Comparison of ENCODE assay signal across 8 cellular contexts in genomic region chr2:128090575-128090908, GRCh38. TPM values are rescaled to one million over a fixed set of nuclear protein-coding genes. Genes with fewer than 3 reads are reported as not detected.
DNase-seq lines count a peak whose midpoint lies in the region; ATAC-seq, FAIRE-seq and TF ChIP-seq lines count a peak whose summit lies in the region.

No MANE protein-coding gene starts in this region.

- no peaks in the 10 kb centered on the region; a peak in 1 of 5 replicates for H3K27me3 ChIP-seq in HepG2 (ENCODE audit: control insufficient read depth in 1 of 2, insufficient read depth in 2 of 2, low read length in 2 of 2)

- H3K4me3 ChIP-seq in HepG2 (replicated peaks in 1 of 3; ENCODE audit: insufficient read depth in 1 of 3, low read depth in 2 of 3, low read length in 3 of 3): peak overlapping the region; percentile 92 to 96 (median 93)

- peak overlapping the region; percentile 92 to 99 for H3K4me3 Mint-ChIP-seq in activated T-cell treated with anti-CD3 and anti-CD28 coated beads, Interleukin-2, amount 50 U/mL, for 72 hours
- peak overlapping the region; percentile 90 for H3K4me3 Mint-ChIP-seq in activated naive CD8-positive, alpha-beta T cell treated with anti-CD3 and anti-CD28 coated beads, Interleukin-2, amount 10 ng/mL, durations not matched to agents 7 days and 5 days
- peak overlapping the region; percentile 97 for H3K4me3 Mint-ChIP-seq in type B pancreatic cell

- H3K9me3 ChIP-seq in HepG2 (ENCODE audit: low read length): no peaks in the 10 kb centered on the region

- no peak for TF ChIP-seq RAD21 in HepG2 (CRISPR knock-in tag; IDR thresholded peaks at IDR 0.05)

- no peak for DNase-seq in activated T-cell treated with anti-CD3 and anti-CD28 coated beads, Interleukin-2, amount 50 U/mL, for 72 hours
- DNase-seq in activated T-cell treated with anti-CD3 and anti-CD28 coated beads, Interleukin-2, amount 50 U/mL, for 48 hours: no peak
- no peak for DNase-seq in activated naive CD8-positive, alpha-beta T cell treated with anti-CD3 and anti-CD28 coated beads, Interleukin-2, amount 10 ng/mL, durations not matched to agents 7 days and 5 days
- no peak for DNase-seq in HepG2 (ENCODE audit: low spot score)
- no peak for DNase-seq in type B pancreatic cell (ENCODE audit: extremely low spot score, unreplicated experiment)
- no peak for DNase-seq in GM12891 (ENCODE audit: insufficient read length, low spot score)
- no peak for DNase-seq in middle frontal gyrus (ENCODE audit: extremely low spot score, low spot score)

- H3K36me3 Mint-ChIP-seq in activated T-cell treated with anti-CD3 and anti-CD28 coated beads, Interleukin-2, amount 50 U/mL, for 72 hours (ENCODE audit: insufficient read depth in 2 of 2): peaks cover 0 to 4% of the 10 kb centered on the region in 2 donors
- H3K36me3 Mint-ChIP-seq in activated naive CD8-positive, alpha-beta T cell treated with anti-CD3 and anti-CD28 coated beads, Interleukin-2, amount 10 ng/mL, durations not matched to agents 7 days and 5 days: peaks cover 5% of the 10 kb centered on the region
- H3K36me3 Mint-ChIP-seq in type B pancreatic cell: no peaks in the 10 kb centered on the region

- H2AFZ ChIP-seq in HepG2 (ENCODE audit: low read length): peak overlapping the region; percentile 73

- H3K4me1 ChIP-seq in HepG2 (ENCODE audit: insufficient read depth, low read length): peaks cover 51% of the 10 kb centered on the region

- peaks cover 40% of the 10 kb centered on the region for H3K4me1 Mint-ChIP-seq in activated T-cell treated with anti-CD3 and anti-CD28 coated beads, Interleukin-2, amount 50 U/mL, for 72 hours (ENCODE audit: low read depth)
- H3K4me1 Mint-ChIP-seq in activated naive CD8-positive, alpha-beta T cell treated with anti-CD3 and anti-CD28 coated beads, Interleukin-2, amount 10 ng/mL, durations not matched to agents 7 days and 5 days: peaks cover 32% of the 10 kb centered on the region
- H3K4me1 Mint-ChIP-seq in type B pancreatic cell (ENCODE audit: unreplicated experiment): peaks cover 17% of the 10 kb centered on the region

- peaks cover 3 to 9% of the 10 kb centered on the region in 2 experiments; a peak in 3 of 5 replicates for H3K36me3 ChIP-seq in HepG2 (replicated peaks in 1 of 2; ENCODE audit: control insufficient read depth in 1 of 2, insufficient read depth in 2 of 2, low read length in 2 of 2)

- FAIRE-seq in HepG2 (lab: Jason Lieb, UNC) (no peak), GM12891 (lab: Jason Lieb, UNC) (no peak)

- under 1% methylated on average over 4 of the region's 4 CpGs for WGBS in HepG2 (ENCODE audit: low lambda C conversion rate)

- no peaks in the 10 kb centered on the region for H4K20me1 ChIP-seq in HepG2 (ENCODE audit: insufficient read depth, low read length)

- H3K79me2 ChIP-seq in HepG2 (ENCODE audit: insufficient read depth, low read length): peaks cover 42% of the 10 kb centered on the region

- BruUV-seq in HepG2 (replicated peaks; lab: Mats Ljungman, UMichigan): TSS peak; percentile 97

- no peak for TF ChIP-seq EP300 in HepG2 (IDR thresholded peaks at IDR 0.05; ENCODE audit: low read depth in 2 of 2, low read length in 2 of 2)
- TF ChIP-seq EP300 in HepG2 (CRISPR knock-in tag; IDR thresholded peaks at IDR 0.05; ENCODE audit: borderline replicate concordance): no peak

- H3K9ac ChIP-seq in HepG2 (ENCODE audit: insufficient read depth, low read depth, low read length): peak overlapping the region; percentile 92

- CTCF ChIA-PET in HepG2 (lab: Yijun Ruan, JAX; ENCODE audit: low intra/inter-chr PET ratio, low total read pairs): no interaction called here

- intact Hi-C loops in HepG2 (cut with micrococcal nuclease; ENCODE audit: unreplicated experiment): loop anchor here (2.0 to 5.0 kb wide), 2 partner anchors 78 to 142 kb away; no protein-coding TSS in a partner anchor

- no peak for ATAC-seq in activated T-cell treated with anti-CD3 and anti-CD28 coated beads, Interleukin-2, amount 50 U/mL, for 72 hours (replicated peaks in 1 of 2)
- ATAC-seq in activated naive CD8-positive, alpha-beta T cell treated with anti-CD3 and anti-CD28 coated beads, Interleukin-2, amount 10 ng/mL, durations not matched to agents 7 days and 5 days (ENCODE audit: low read depth): no peak
- ATAC-seq in HepG2 (no peak), HG03045 (IDR thresholded peaks at IDR 0.05; ENCODE audit: unreplicated experiment) (no peak)

- H3K27ac Mint-ChIP-seq in activated T-cell treated with anti-CD3 and anti-CD28 coated beads, Interleukin-2, amount 50 U/mL, for 72 hours: peak overlapping the region; percentile 96
- peak overlapping the region; percentile 94 for H3K27ac Mint-ChIP-seq in activated naive CD8-positive, alpha-beta T cell treated with anti-CD3 and anti-CD28 coated beads, Interleukin-2, amount 10 ng/mL, durations not matched to agents 7 days and 5 days
- H3K27ac Mint-ChIP-seq in type B pancreatic cell: peak overlapping the region; percentile 96

- POLR2A ChIA-PET in activated naive CD8-positive, alpha-beta T cell treated with anti-CD3 and anti-CD28 coated beads, Interleukin-2, amount 10 ng/mL, durations not matched to agents 7 days and 5 days (lab: Charles Lee): interaction anchor here (0.6 to 3.3 kb wide), 16 partner anchors 8 to 527 kb away, joined by 3 to 53 read pairs (median 4); partner anchors contain the start of genes POLR2D, SAP130, SFT2D3 and WDR33
- POLR2A ChIA-PET in HepG2 (lab: Yijun Ruan, JAX): interaction anchor here (0.7 to 1.7 kb wide), 17 partner anchors 9 to 564 kb away, joined by 3 to 13 read pairs (median 3); partner anchors contain the start of gene SAP130

- H3K9me3 Mint-ChIP-seq in activated T-cell treated with anti-CD3 and anti-CD28 coated beads, Interleukin-2, amount 50 U/mL, for 72 hours: no peaks in the 10 kb centered on the region
- no peaks in the 10 kb centered on the region for H3K9me3 Mint-ChIP-seq in activated naive CD8-positive, alpha-beta T cell treated with anti-CD3 and anti-CD28 coated beads, Interleukin-2, amount 10 ng/mL, durations not matched to agents 7 days and 5 days
- no peaks in the 10 kb centered on the region for H3K9me3 Mint-ChIP-seq in type B pancreatic cell

- H3K27me3 Mint-ChIP-seq in activated T-cell treated with anti-CD3 and anti-CD28 coated beads, Interleukin-2, amount 50 U/mL, for 72 hours (ENCODE audit: low read depth): no peaks in the 10 kb centered on the region
- H3K27me3 Mint-ChIP-seq in activated naive CD8-positive, alpha-beta T cell treated with anti-CD3 and anti-CD28 coated beads, Interleukin-2, amount 10 ng/mL, durations not matched to agents 7 days and 5 days: no peaks in the 10 kb centered on the region
- H3K27me3 Mint-ChIP-seq in type B pancreatic cell: no peaks in the 10 kb centered on the region

- in situ Hi-C loops in HepG2 (cut with HindIII; ENCODE audit: extremely low pct_ligation_motif_present, low pct_unique_long_range_greater_than_20kb): no loop called here

- TF ChIP-seq CTCF in HepG2 (CRISPR knock-in tag; IDR thresholded peaks at IDR 0.05) (no peak), type B pancreatic cell (conservative IDR thresholded peaks at IDR 0.05) (no peak)

- peak overlapping the region; percentile 78 for H3K27ac ChIP-seq in HepG2 (ENCODE audit: extremely low read length, insufficient read depth, low read length)

- TF ChIP-seq POLR2A in HepG2 (IDR thresholded peaks at IDR 0.05; ENCODE audit: insufficient read depth in 1 of 2, low read depth in 2 of 2, low read length in 2 of 2) (no peak), GM12891 (IDR thresholded peaks at IDR 0.05; ENCODE audit: low read depth, low read length) (no peak)

- H3K4me2 ChIP-seq in HepG2 (ENCODE audit: low read depth, low read length): peak overlapping the region; percentile 89

TF ChIP-seq in HepG2, 621 proteins besides CTCF, POLR2A, EP300 and RAD21 (continues in another document):
- 0 out of 2 replicates have a peak, but pooled peaks have one; percentile 15 for TF ChIP-seq KLF15 (CRISPR knock-in tag; IDR thresholded peaks at IDR 0.05; ENCODE audit: borderline replicate concordance)

TF ChIP-seq in GM12891, 5 proteins besides CTCF, POLR2A, EP300 and RAD21:
- TF ChIP-seq POLR2AphosphoS5 (IDR thresholded peaks at IDR 0.05; ENCODE audit: low read depth, low read length): no peak
- no peak for TF ChIP-seq TAF1 (IDR thresholded peaks at IDR 0.05; ENCODE audit: low read depth, low read length)
- no peak for TF ChIP-seq POU2F2 (IDR thresholded peaks at IDR 0.05; ENCODE audit: low read depth, low read length)
- TF ChIP-seq PAX5 (IDR thresholded peaks at IDR 0.05; ENCODE audit: insufficient read depth, low read length, severe bottlenecking): no peak
- TF ChIP-seq SPI1 (IDR thresholded peaks at IDR 0.05; ENCODE audit: low read depth, low read length): no peak

RNA-seq across cellular contexts. Expression of gene UGGT1, which starts 0.5 kb away (rescaled TPM):
- total RNA-seq in activated T-cell treated with anti-CD3 and anti-CD28 coated beads, Interleukin-2, amount 50 U/mL, for 72 hours: 10 to 100 TPM; 48.6 to 54.3 TPM
- total RNA-seq in activated naive CD8-positive, alpha-beta T cell treated with anti-CD3 and anti-CD28 coated beads, Interleukin-2, amount 10 ng/mL, durations not matched to agents 7 days and 5 days: 10 to 100 TPM; 55.4 to 56.5 TPM
- total RNA-seq in HepG2 (2016; rRNA removed; fragmentation: Illumina TruSeq; extraction: Trizol) (56.4 and 83.2 TPM in 2 replicates), type B pancreatic cell (ENCODE audit: low replicate concordance) (43.8 and 51.1 TPM in 2 replicates)
- 10.2 and 10.6 TPM in 2 replicates for total RNA-seq in HepG2 (2016; cell fraction: cytosol; rRNA removed; fragmentation: Illumina TruSeq; extraction: Trizol; ENCODE audit: low read depth)
- 53.9 and 81.0 TPM in 2 replicates for total RNA-seq in HepG2 (2016; cell fraction: insoluble cytoplasmic fraction; rRNA removed; fragmentation: Illumina TruSeq; extraction: Trizol)
- total RNA-seq in HepG2 (2016; cell fraction: membrane; rRNA removed; fragmentation: Illumina TruSeq; extraction: Trizol): 15.1 and 16.2 TPM in 2 replicates
- total RNA-seq in HepG2 (2016; cell fraction: nucleus; rRNA removed; fragmentation: Illumina TruSeq; extraction: Trizol): 99.0 and 108 TPM in 2 replicates
- 26.7 and 35.8 TPM in 2 replicates for polyA plus RNA-seq in HepG2 (2011; rRNA removed)
- 23.2 and 25.7 TPM in 2 replicates for polyA plus RNA-seq in HepG2 (2011; cell fraction: cytosol; rRNA removed)
- polyA plus RNA-seq in HepG2 (2011; cell fraction: nucleus; rRNA removed): 23.0 and 23.4 TPM in 2 replicates
- polyA plus RNA-seq in HepG2 (2012): 32.1 and 43.1 TPM in 2 replicates
- polyA plus RNA-seq in HepG2 (2016; cell fraction: cytosol; fragmentation: Illumina TruSeq; extraction: Trizol; ENCODE audit: low read depth): 2.6 and 3.3 TPM in 2 replicates
- polyA plus RNA-seq in HepG2 (2016; cell fraction: insoluble cytoplasmic fraction; fragmentation: Illumina TruSeq; extraction: Trizol; ENCODE audit: low read depth): 25.9 and 30.7 TPM in 2 replicates
- polyA plus RNA-seq in HepG2 (2016; cell fraction: membrane; fragmentation: Illumina TruSeq; extraction: Trizol; ENCODE audit: low read depth): 4.8 and 6.9 TPM in 2 replicates
- polyA plus RNA-seq in HepG2 (2016; cell fraction: nucleus; fragmentation: Illumina TruSeq; extraction: Trizol; ENCODE audit: insufficient read depth, low read depth): 80.4 and 80.6 TPM in 2 replicates
- 24.8 and 73.9 TPM in 2 replicates for polyA minus RNA-seq in HepG2 (2011; rRNA and poly(A)+ RNA removed; ENCODE audit: low replicate concordance)
- 59.4 and 63.1 TPM in 2 replicates for polyA minus RNA-seq in HepG2 (2011; cell fraction: cytosol; rRNA and poly(A)+ RNA removed)
- polyA minus RNA-seq in HepG2 (2011; cell fraction: nucleus; rRNA and poly(A)+ RNA removed): 73.8 and 83.4 TPM in 2 replicates
- polyA plus RNA-seq in GM12891 (2012; ENCODE audit: low read depth, missing spikeins): 15.7 TPM
